ENCODE assay signal across 8 cellular contexts in genomic region chr3:111071257-111072015, GRCh38. TPM values are rescaled to one million over a fixed set of nuclear protein-coding genes. Genes with fewer than 3 reads are reported as not detected.
DNase-seq lines count a peak whose midpoint lies in the region; ATAC-seq and TF ChIP-seq lines count a peak whose summit lies in the region.

Gene NECTIN3, plus strand, starts transcription at chr3:111071816. Its CDS starts 202 bp downstream, at chr3:111072018.

- TF ChIP-seq CTCF in lower leg skin (IDR thresholded peaks at IDR 0.05), result no peak

- H3K4me3 ChIP-seq in lower leg skin (ENCODE audit: low read depth, poor library complexity, severe bottlenecking), result peak within 1 kb of the TSS; percentile 50

- intact Hi-C loops in lower leg skin (cut with DNase I; ENCODE audit: low total_unique reads), result no loop called here

- peak; percentile 73 for DNase-seq in NCI-H510A (lab: John Stamatoyannopoulos, UW)
- DNase-seq in activated CD8-positive, alpha-beta memory T cell treated with anti-CD3 and anti-CD28 coated beads for 48 hours (ENCODE audit: low read depth in 2 of 3, low spot score in 2 of 3), result peak; percentile 49 to 61 (median 51)
- peak; percentile 77 for DNase-seq in effector CD8-positive, alpha-beta T cell (lab: John Stamatoyannopoulos, UW)
- peak; percentile 84 to 98 for DNase-seq in lower leg skin (ENCODE audit: low spot score in 2 of 2)
- DNase-seq in stimulated activated CD4-positive, alpha-beta T cell treated with anti-CD3 and anti-CD28 coated beads, Interleukin-2, amount 100 ng/mL, for 48 hours, result peak; percentile 75
- DNase-seq in NCI-H446 treated with DMSO at 0.1 percent for 48 hours (lab: John Stamatoyannopoulos, UW), result no peak

- ATAC-seq in GM18517 (IDR thresholded peaks at IDR 0.05; ENCODE audit: unreplicated experiment), result peak; percentile 50
- peak; percentile 74 for ATAC-seq in HG02970 (IDR thresholded peaks at IDR 0.05; ENCODE audit: low FRiP score, unreplicated experiment)

- WGBS in lower leg skin, 2 donors, result 0 to 1% methylated on average over 45 to 50 of the region's 77 CpGs

- TF ChIP-seq POLR2A in lower leg skin (IDR thresholded peaks at IDR 0.05), result no peak

RNA-seq across cellular contexts. Expression of gene NECTIN3, which starts in this region (rescaled TPM):
- 1 to 10 TPM; 4.4 to 7.1 (median 5.8) TPM for total RNA-seq in lower leg skin
